8 cellular contexts compared by ENCODE assay signal in genomic region chr9:36924071-36924470, GRCh38.
A peak's percentile ranks its signal among the peaks of the same experiment; 100 is the strongest.
DNase-seq lines count a peak whose midpoint lies in the region; ATAC-seq, FAIRE-seq and TF ChIP-seq lines count a peak whose summit lies in the region.

No MANE protein-coding gene starts in this region.

- intact Hi-C loops in HCT116 (cut with micrococcal nuclease): no loop called here

- RAD21 ChIA-PET in HCT116 (lab: Charles Lee; ENCODE audit: low non-redundant PET in 1 of 2, low total read pairs in 2 of 2, uncharacterized antibody in 2 of 2, unreplicated experiment in 2 of 2): no interaction called here

- no peaks in the 10 kb centered on the region for H3K79me2 ChIP-seq in HCT116 (ENCODE audit: insufficient read depth, low read length)

- no peak overlapping the region for H2AFZ ChIP-seq in HCT116 (ENCODE audit: low read depth, low read length, poor library complexity, severe bottlenecking)

- no peak overlapping the region for H3K27ac Mint-ChIP-seq in activated naive CD4-positive, alpha-beta T cell treated with anti-CD3 and anti-CD28 coated beads, Interleukin-2, amount 10 ng/mL, durations not matched to agents 7 days and 5 days

- H3K4me3 ChIP-seq in HCT116 (replicated peaks in 1 of 2; ENCODE audit: low read depth in 1 of 2, low read length in 2 of 2): peak overlapping the region in 1 of 2 experiments; percentile 17; a peak in 1 of 4 replicates
- no peak overlapping the region for H3K4me3 ChIP-seq in effector memory CD4-positive, alpha-beta T cell (ENCODE audit: insufficient read depth, low read depth, low read length, poor library complexity, severe bottlenecking)

- no peaks in the 10 kb centered on the region for H3K36me3 ChIP-seq in HCT116 (ENCODE audit: control insufficient read depth in 1 of 2, insufficient read depth in 2 of 2, low read length in 2 of 2)
- H3K36me3 ChIP-seq in effector memory CD4-positive, alpha-beta T cell (ENCODE audit: control insufficient read depth, insufficient read depth, low read length): no peaks in the 10 kb centered on the region

- H3K4me1 Mint-ChIP-seq in activated naive CD4-positive, alpha-beta T cell treated with anti-CD3 and anti-CD28 coated beads, Interleukin-2, amount 10 ng/mL, durations not matched to agents 7 days and 5 days: peaks cover 3% of the 10 kb centered on the region

- FAIRE-seq in D721Med (lab: Jason Lieb, UNC): no peak

- no peak overlapping the region for H3K4me3 Mint-ChIP-seq in activated naive CD4-positive, alpha-beta T cell treated with anti-CD3 and anti-CD28 coated beads, Interleukin-2, amount 10 ng/mL, durations not matched to agents 7 days and 5 days

- DNase-seq in EH (ENCODE audit: low read depth) (peak; percentile 86), HCT116 (ENCODE audit: low read depth, low spot score) (peak; percentile 87), islet precursor cell (peak; percentile 69), NCI-H526 (lab: John Stamatoyannopoulos, UW) (no peak), D721Med (ENCODE audit: insufficient read length, low spot score) (no peak)
- no peak for DNase-seq in effector memory CD4-positive, alpha-beta T cell
- DNase-seq in activated naive CD4-positive, alpha-beta T cell treated with anti-CD3 and anti-CD28 coated beads, Interleukin-2, amount 10 ng/mL, durations not matched to agents 7 days and 5 days: no peak

- peaks cover 7% of the 10 kb centered on the region; the same call in 1 of the 2 replicates for H3K27me3 ChIP-seq in HCT116 (ENCODE audit: insufficient read depth, low read length)
- H3K27me3 ChIP-seq in effector memory CD4-positive, alpha-beta T cell (replicated peaks; ENCODE audit: control insufficient read depth, insufficient read depth, low read length, poor library complexity, severe bottlenecking): no peaks in the 10 kb centered on the region

- H3K9me2 ChIP-seq in HCT116 (ENCODE audit: insufficient read depth): no peaks in the 10 kb centered on the region

- no peaks in the 10 kb centered on the region for H3K36me3 Mint-ChIP-seq in activated naive CD4-positive, alpha-beta T cell treated with anti-CD3 and anti-CD28 coated beads, Interleukin-2, amount 10 ng/mL, durations not matched to agents 7 days and 5 days

- peak overlapping the region; percentile 43; the same call in 1 of the 2 replicates for H3K27ac ChIP-seq in HCT116 (ENCODE audit: low read depth, low read length)
- no peak overlapping the region for H3K27ac ChIP-seq in effector memory CD4-positive, alpha-beta T cell (ENCODE audit: insufficient read depth, low read length, poor library complexity, severe bottlenecking)

- H3K4me1 ChIP-seq in HCT116 (ENCODE audit: control insufficient read depth in 1 of 2, insufficient read depth in 2 of 2, low read length in 2 of 2): peaks cover 21 to 50% of the 10 kb centered on the region in 2 experiments
- no peaks in the 10 kb centered on the region for H3K4me1 ChIP-seq in effector memory CD4-positive, alpha-beta T cell (ENCODE audit: control insufficient read depth, insufficient read depth, low read length, poor library complexity, severe bottlenecking)

- no peak for TF ChIP-seq CTCF in HCT116 (IDR thresholded peaks at IDR 0.05 in 2 of 3, conservative IDR thresholded peaks at IDR 0.05 in 1 of 3; ENCODE audit: borderline replicate concordance in 1 of 3, insufficient read depth in 1 of 3, low read depth in 2 of 3, low read length in 2 of 3)
- no peak for TF ChIP-seq CTCF in D721Med (IDR thresholded peaks at IDR 0.05; ENCODE audit: insufficient read depth, missing control alignments)

- H3K9ac ChIP-seq in HCT116 (ENCODE audit: low read length): no peak overlapping the region

- H4K20me1 ChIP-seq in HCT116 (ENCODE audit: insufficient read depth): no peaks in the 10 kb centered on the region

- H3K9me3 Mint-ChIP-seq in activated naive CD4-positive, alpha-beta T cell treated with anti-CD3 and anti-CD28 coated beads, Interleukin-2, amount 10 ng/mL, durations not matched to agents 7 days and 5 days: no peaks in the 10 kb centered on the region

- POLR2A ChIA-PET in HCT116 (lab: Charles Lee): no interaction called here

- BruUV-seq in HCT116 (replicated peaks; lab: Mats Ljungman, UMichigan): no TSS peak

- CTCF ChIA-PET in HCT116 (lab: Charles Lee): no interaction called here
- CTCF ChIA-PET in activated naive CD4-positive, alpha-beta T cell treated with anti-CD3 and anti-CD28 coated beads, Interleukin-2, amount 10 ng/mL, durations not matched to agents 7 days and 5 days (lab: Charles Lee): no interaction called here

- peak overlapping the region; percentile 69 for H3K4me2 ChIP-seq in HCT116 (ENCODE audit: low read length)

- ATAC-seq in HCT116: peak; percentile 84
- ATAC-seq in SK-N-SH treated with all-trans-retinoic acid at 6 μM for 48 hours: peak; percentile 87

- TF ChIP-seq POLR2A in HCT116 (IDR thresholded peaks at IDR 0.05; ENCODE audit: borderline replicate concordance, extremely low read depth, insufficient read depth, insufficient read length): no peak

- peaks cover 7% of the 10 kb centered on the region for H3K27me3 Mint-ChIP-seq in activated naive CD4-positive, alpha-beta T cell treated with anti-CD3 and anti-CD28 coated beads, Interleukin-2, amount 10 ng/mL, durations not matched to agents 7 days and 5 days

- TF ChIP-seq RAD21 in HCT116 (IDR thresholded peaks at IDR 0.05; ENCODE audit: low read depth): no peak

- H3K9me3 ChIP-seq in HCT116 (ENCODE audit: control insufficient read depth in 1 of 2, insufficient read depth in 1 of 2, low read depth in 1 of 2, low read length in 2 of 2): no peaks in the 10 kb centered on the region
- H3K9me3 ChIP-seq in effector memory CD4-positive, alpha-beta T cell (ENCODE audit: control insufficient read depth, low read length): no peaks in the 10 kb centered on the region

TF ChIP-seq in HCT116, 20 proteins besides CTCF, POLR2A, EP300 and RAD21 (continues in another document):
- TF ChIP-seq ZBTB33 (IDR thresholded peaks at IDR 0.05; ENCODE audit: extremely low read depth, insufficient replicate concordance, low read length) (peak; percentile 39), ATF3 (IDR thresholded peaks at IDR 0.05) (no peak; the same call in 1 of the 2 replicates), YY1 (IDR thresholded peaks at IDR 0.05; ENCODE audit: extremely low read depth, insufficient replicate concordance, low read depth, low read length) (peak; percentile 34), SP1 (IDR thresholded peaks at IDR 0.05; ENCODE audit: low read depth) (peak; percentile 88), ZFX (IDR thresholded peaks at IDR 0.05) (no peak)

TF ChIP-seq in SK-N-SH treated with all-trans-retinoic acid at 6 μM for 48 hours, 23 proteins besides CTCF, POLR2A, EP300 and RAD21:
- TF ChIP-seq SNAI2 (CRISPR knock-in tag; IDR thresholded peaks at IDR 0.05) (no peak), ZFP30 (CRISPR knock-in tag; IDR thresholded peaks at IDR 0.05) (no peak), ZNF70 (CRISPR knock-in tag; IDR thresholded peaks at IDR 0.05) (no peak), BACH2 (CRISPR knock-in tag; IDR thresholded peaks at IDR 0.05; ENCODE audit: borderline replicate concordance) (no peak)

Comparison
In these comparisons a context has a peak if more than half of its experiments do, and no peak if none do; other contexts are left out.
1. DNase-seq: peak in EH (single experiment), HCT116 (single experiment) and islet precursor cell (single experiment); none in effector memory CD4-positive, alpha-beta T cell (0 of 3), NCI-H526 (0 of 2), activated naive CD4-positive, alpha-beta T cell treated with anti-CD3 and anti-CD28 coated beads, Interleukin-2, amount 10 ng/mL, durations not matched to agents 7 days and 5 days (single experiment) and D721Med (single experiment).